2 cellular contexts compared by ENCODE assay signal in the genomic region with DNA sequence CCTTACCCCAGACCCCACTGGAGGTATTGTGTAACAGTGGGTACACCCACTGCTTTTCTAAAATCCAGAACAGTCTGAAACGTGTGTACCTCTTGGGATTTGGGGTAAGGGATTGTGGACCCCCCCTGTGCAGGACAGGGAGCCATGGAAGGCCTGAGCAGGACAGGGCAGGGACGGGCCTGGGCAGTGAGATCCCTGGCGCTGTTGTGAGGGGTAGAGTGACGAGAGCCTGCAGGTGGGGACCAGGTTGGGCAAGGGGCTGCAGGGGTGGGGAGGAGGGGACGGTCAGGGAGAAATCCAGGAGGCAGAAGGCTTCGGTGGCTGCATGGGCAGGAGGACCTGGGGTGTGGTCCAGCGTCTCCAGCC.
TF ChIP-seq lines count a peak whose summit lies in the region.

No MANE protein-coding gene starts in this region.

TF ChIP-seq in IMR-90, 13 proteins besides CTCF, POLR2A, EP300 and RAD21:
- TF ChIP-seq CEBPB (IDR thresholded peaks at IDR 0.05; ENCODE audit: low read depth, low read length) (peak; percentile 30; the same call in 1 of the 2 replicates), MAFK (IDR thresholded peaks at IDR 0.05; ENCODE audit: low read depth, low read length) (no peak)

TF ChIP-seq in H1, 55 proteins besides CTCF, POLR2A, EP300 and RAD21:
- TF ChIP-seq, protein P1, sequence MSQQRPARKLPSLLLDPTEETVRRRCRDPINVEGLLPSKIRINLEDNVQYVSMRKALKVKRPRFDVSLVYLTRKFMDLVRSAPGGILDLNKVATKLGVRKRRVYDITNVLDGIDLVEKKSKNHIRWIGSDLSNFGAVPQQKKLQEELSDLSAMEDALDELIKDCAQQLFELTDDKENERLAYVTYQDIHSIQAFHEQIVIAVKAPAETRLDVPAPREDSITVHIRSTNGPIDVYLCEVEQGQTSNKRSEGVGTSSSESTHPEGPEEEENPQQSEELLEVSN (IDR thresholded peaks at IDR 0.05), result no peak
- TF ChIP-seq ASH2L (IDR thresholded peaks at IDR 0.05; ENCODE audit: low read length) (no peak), EGR1 (IDR thresholded peaks at IDR 0.05; ENCODE audit: borderline replicate concordance, low read depth, low read length) (no peak)
